8 cellular contexts compared by ENCODE assay signal in genomic region chr4:101346562-101347266, GRCh38. TPM values are rescaled to one million over a fixed set of nuclear protein-coding genes. Genes with fewer than 3 reads are reported as not detected.
DNase-seq lines count a peak whose midpoint lies in the region; ATAC-seq and TF ChIP-seq lines count a peak whose summit lies in the region.

No MANE protein-coding gene starts in this region.

- intact Hi-C loops in OCI-LY7 (cut with micrococcal nuclease; ENCODE audit: unreplicated experiment): loop anchor here (2.0 to 10.0 kb wide), 8 partner anchors 182 to 1529 kb away; partner anchors contain the start of genes DAPP1, DNAJB14 and UBE2D3

- peaks cover 16% of the 10 kb centered on the region for H4K20me1 ChIP-seq in OCI-LY7 (ENCODE audit: insufficient read depth, low read length)
- peaks cover 11% of the 10 kb centered on the region for H4K20me1 ChIP-seq in neural progenitor cell (ENCODE audit: low read depth)

- H3K4me3 Mint-ChIP-seq in neural progenitor cell: peak overlapping the region; percentile 99

- peaks cover 4% of the 10 kb centered on the region for H3K9me3 Mint-ChIP-seq in neural progenitor cell

- H3K27me3 ChIP-seq in neural progenitor cell: peaks cover 20% of the 10 kb centered on the region

- peaks cover 19% of the 10 kb centered on the region for H3K4me1 Mint-ChIP-seq in neural progenitor cell

- peaks cover 32% of the 10 kb centered on the region for H3F3A ChIP-seq in neural progenitor cell (ENCODE audit: low read depth)

- no TSS peak for BruUV-seq in OCI-LY7 (replicated peaks; lab: Mats Ljungman, UMichigan)

- H3K9ac ChIP-seq in neural progenitor cell: no peak overlapping the region

- CTCF ChIA-PET in OCI-LY7 (lab: Charles Lee; ENCODE audit: unreplicated experiment): no interaction called here

- peaks cover 6% of the 10 kb centered on the region for H3K36me3 Mint-ChIP-seq in neural progenitor cell

- TF ChIP-seq CTCF in OCI-LY7 (conservative IDR thresholded peaks at IDR 0.05; ENCODE audit: low read length) (no peak), foreskin fibroblast (IDR thresholded peaks at IDR 0.05; ENCODE audit: low read depth, low read length) (no peak), neural progenitor cell (IDR thresholded peaks at IDR 0.05) (no peak)

- H2AFZ ChIP-seq in OCI-LY7 (ENCODE audit: low read length): peak overlapping the region; percentile 31; the same call in 1 of the 2 replicates
- peak overlapping the region; percentile 75 for H2AFZ ChIP-seq in neural progenitor cell (replicated peaks)

- ATAC-seq in GM18907 (IDR thresholded peaks at IDR 0.05; ENCODE audit: unreplicated experiment) (peak; percentile 18), HG03159 (IDR thresholded peaks at IDR 0.05; ENCODE audit: unreplicated experiment) (peak; percentile 15)

- DNase-seq in AG20443 (ENCODE audit: low spot score): peak; percentile 52
- peak; percentile 58 for DNase-seq in OCI-LY7 (ENCODE audit: low spot score)
- peak; percentile 87 for DNase-seq in activated effector memory CD4-positive, alpha-beta T cell treated with anti-CD3 and anti-CD28 coated beads, Interleukin-2, amount 50 U/mL, for 16 hours
- peak; percentile 50 to 82 for DNase-seq in foreskin fibroblast
- DNase-seq in neural progenitor cell (ENCODE audit: low spot score): peak; percentile 80

- H3K9me3 ChIP-seq in OCI-LY7 (ENCODE audit: low read length) (no peaks in the 10 kb centered on the region), neural progenitor cell (ENCODE audit: low read depth) (no peaks in the 10 kb centered on the region)

- H3K4me1 ChIP-seq in OCI-LY7 (ENCODE audit: insufficient read depth, low read length, poor library complexity, severe bottlenecking) (peaks cover 20% of the 10 kb centered on the region), neural progenitor cell (peaks cover 17% of the 10 kb centered on the region)

- peak overlapping the region; percentile 98 for H3K4me2 ChIP-seq in OCI-LY7 (ENCODE audit: low read length)
- H3K4me2 ChIP-seq in neural progenitor cell: peak overlapping the region; percentile 83

- peaks cover 12% of the 10 kb centered on the region for H3K27me3 Mint-ChIP-seq in neural progenitor cell (ENCODE audit: insufficient read depth, low read depth)

- POLR2A ChIA-PET in OCI-LY7 (lab: Charles Lee): interaction anchor here (1.0 kb wide), 1 partner anchor 222 kb away, joined by 4 read pairs; no protein-coding TSS in a partner anchor

- no peak overlapping the region for H3K27ac Mint-ChIP-seq in neural progenitor cell

- H3K4me3 ChIP-seq in OCI-LY7 (ENCODE audit: low read depth, low read length, poor library complexity, severe bottlenecking): peak overlapping the region; percentile 75
- peak overlapping the region; percentile 86 to 89 for H3K4me3 ChIP-seq in foreskin fibroblast (ENCODE audit: low read depth in 1 of 2, low read length in 2 of 2)
- H3K4me3 ChIP-seq in neural progenitor cell: peak overlapping the region; percentile 69

- H3K36me3 ChIP-seq in OCI-LY7 (ENCODE audit: insufficient read depth, low read length) (no peaks in the 10 kb centered on the region), neural progenitor cell (no peaks in the 10 kb centered on the region)

- peak overlapping the region; percentile 73 for H3K27ac ChIP-seq in OCI-LY7 (ENCODE audit: low read depth, low read length, poor library complexity, severe bottlenecking)
- peak overlapping the region; percentile 59 for H3K27ac ChIP-seq in neural progenitor cell
- H3K27ac ChIP-seq in temporal lobe (ENCODE audit: low read depth, low read length): peak overlapping the region; percentile 85

- H3K79me2 ChIP-seq in OCI-LY7 (ENCODE audit: insufficient read depth, low read depth, low read length): no peaks in the 10 kb centered on the region
- peaks cover 47% of the 10 kb centered on the region for H3K79me2 ChIP-seq in neural progenitor cell (ENCODE audit: low read depth)

- no peaks in the 10 kb centered on the region for H3K9me2 ChIP-seq in OCI-LY7 (ENCODE audit: insufficient read depth, low read length)

RNA-seq across cellular contexts. Expression of gene PPP3CA, which starts 0.6 kb away (rescaled TPM):
- 9.2 and 9.8 TPM in 2 replicates for total RNA-seq in OCI-LY7 (2014; rRNA removed; shearing (Covaris generic))
- total RNA-seq in OCI-LY7 (2022) (13.6 and 15.1 TPM in 2 replicates), neural progenitor cell (ENCODE audit: low replicate concordance) (33.6 and 38.4 TPM in 2 replicates), temporal lobe (102 TPM)

Comparison
In these comparisons a context has a peak if more than half of its experiments do, and no peak if none do; other contexts are left out.
1. Peak in every context shown above with its lines: DNase-seq, ATAC-seq, H3K4me3 ChIP-seq and H3K27ac ChIP-seq.